1 cellular context compared by ENCODE assay signal in genomic region chr17:80455784-80456183, GRCh38.
TF ChIP-seq lines count a peak whose summit lies in the region.

No MANE protein-coding gene starts in this region.

TF ChIP-seq in neural cell, 6 proteins besides CTCF, POLR2A, EP300 and RAD21 (continued from another document):
- no peak for TF ChIP-seq REST (IDR thresholded peaks at IDR 0.05; ENCODE audit: borderline replicate concordance)
- TF ChIP-seq MXI1 (conservative IDR thresholded peaks at IDR 0.05; ENCODE audit: poor library complexity, severe bottlenecking), result no peak
- TF ChIP-seq EZH2 (IDR thresholded peaks at IDR 0.05; ENCODE audit: borderline replicate concordance, insufficient read depth, low read length, poor library complexity, severe bottlenecking), result no peak
- no peak for TF ChIP-seq TAF1 (IDR thresholded peaks at IDR 0.05; ENCODE audit: low read depth)
TF ChIP-seq in neural cell: peak in this region for 0.
